In genomic region chr17:28341516-28341915, GRCh38 we compare ENCODE assay signal across 23 cellular contexts. TPM values are rescaled to one million over a fixed set of nuclear protein-coding genes. Genes with fewer than 3 reads are reported as not detected.
"Had no signal": no experiment of that assay in that cellular context is flagged by ENCODE, and none has a peak within 500 bp of the region (broad histone marks: within the 10 kb centered on the region; RNA-seq: fewer than 3 reads in every experiment).

No MANE protein-coding gene starts in this region.

- H3K27me3 ChIP-seq: MG63 had no signal

- ATAC-seq: HepG2 had no signal

- H3K9me3 ChIP-seq: MG63, SK-N-SH had no signal

- DNase-seq: IMR-90, Karpas-422, KG1, MG63, NCI-H1092, NCI-H1105 treated with DMSO at 0.1 percent for 48 hours, NCI-H1436, NCI-H187, NCI-H2029, NCI-H2081 treated with DMSO at 0.1 percent for 48 hours, NCI-H2171, NCI-H226, NCI-H446, NCI-H510A, NCI-H524 treated with DMSO at 0.1 percent for 48 hours, NCI-H69, NCI-H774, RPMI8226, SHP77, SK-N-SH had no signal

- H3K4me2 ChIP-seq: SK-N-SH had no signal

- H3K4me3 ChIP-seq: MG63 had no signal

- H3K9ac ChIP-seq: SK-N-SH had no signal

RNA-seq across cellular contexts. Expression of gene SEBOX, which starts 23.5 kb away (rescaled TPM):
- total RNA-seq: HepG2, HT1080, IMR-90, SK-MEL-5 had no signal
- polyA plus RNA-seq: HepG2, IMR-90, SK-N-SH had no signal
